Comparison of ENCODE assay signal across 26 cellular contexts in genomic region chr3:26365706-26366105, GRCh38.
"Had no signal": no experiment of that assay in that cellular context is flagged by ENCODE, and none has a peak within 500 bp of the region (broad histone marks: within the 10 kb centered on the region; RNA-seq: fewer than 3 reads in every experiment).

No MANE protein-coding gene starts in this region.

- H3K36me3 Mint-ChIP-seq: naive thymus-derived CD4-positive, alpha-beta T cell; neural progenitor cell; stimulated activated naive B cell treated with anti-CD40 and anti-IgM and Interleukin-4, amounts not matched to agents 10 μg/mL and 1 μg/mL and 100 μg/mL, for 72 hours had no signal

- DNase-seq: colonic mucosa; effector CD8-positive, alpha-beta T cell; endodermal cell; foreskin melanocyte; glutamatergic neuron; heart right ventricle; hippocampal formation; mesendoderm; midbrain; naive thymus-derived CD4-positive, alpha-beta T cell; sigmoid colon; stimulated activated CD4-positive, alpha-beta T cell treated with anti-CD3 and anti-CD28 coated beads, Interleukin-4, amount 100 ng/mL, for 4 hours; stimulated activated naive B cell treated with anti-CD40 and anti-IgM and Interleukin-4, amounts not matched to agents 10 μg/mL and 1 μg/mL and 100 μg/mL, for 72 hours; upper lobe of left lung had no signal

- H3K4me2 ChIP-seq: neural progenitor cell had no signal

- H3K79me2 ChIP-seq: parathyroid adenoma had no signal

- FAIRE-seq: islet of Langerhans, urothelium cell line had no signal

- H2AFZ ChIP-seq: neural progenitor cell, parathyroid adenoma had no signal

- H3K4me3 ChIP-seq: colonic mucosa, esophagus muscularis mucosa, heart right ventricle, neural progenitor cell, right atrium auricular region, sigmoid colon, thoracic aorta, tibial nerve, upper lobe of left lung had no signal

- ATAC-seq: heart right ventricle; naive thymus-derived CD4-positive, alpha-beta T cell; stimulated activated naive B cell treated with anti-CD40 and anti-IgM and Interleukin-4, amounts not matched to agents 10 μg/mL and 1 μg/mL and 100 μg/mL, for 72 hours had no signal

- H3K27me3 Mint-ChIP-seq: dendritic cell treated with granulocyte-macrophage colony-stimulating factor and Interleukin-4, amounts not matched to agents 40 ng/mL and 50 ng/mL, for 4 days; naive thymus-derived CD4-positive, alpha-beta T cell; progenitor cell of endocrine pancreas; stimulated activated naive B cell treated with anti-CD40 and anti-IgM and Interleukin-4, amounts not matched to agents 10 μg/mL and 1 μg/mL and 100 μg/mL, for 72 hours; stimulated activated naive CD8-positive, alpha-beta T cell treated with anti-CD3 and anti-CD28 coated beads, Interleukin-15, Interleukin-2, amounts not matched to agents 100 ng/mL and 50 ng/mL, for 24 hours had no signal

- H3K27me3 ChIP-seq: colonic mucosa, esophagus muscularis mucosa, heart right ventricle, neural progenitor cell, right atrium auricular region, sigmoid colon, tibial nerve, upper lobe of left lung had no signal

- H3K4me3 Mint-ChIP-seq: dendritic cell treated with granulocyte-macrophage colony-stimulating factor and Interleukin-4, amounts not matched to agents 40 ng/mL and 50 ng/mL, for 4 days; endodermal cell; naive thymus-derived CD4-positive, alpha-beta T cell; nephron; neural progenitor cell; stimulated activated naive B cell treated with anti-CD40 and anti-IgM and Interleukin-4, amounts not matched to agents 10 μg/mL and 1 μg/mL and 100 μg/mL, for 72 hours; stimulated activated naive CD8-positive, alpha-beta T cell treated with anti-CD3 and anti-CD28 coated beads, Interleukin-15, Interleukin-2, amounts not matched to agents 100 ng/mL and 50 ng/mL, for 24 hours had no signal

- H3K27ac ChIP-seq: colonic mucosa, esophagus muscularis mucosa, heart right ventricle, neural progenitor cell, parathyroid adenoma, right atrium auricular region, sigmoid colon, thoracic aorta, tibial nerve, upper lobe of left lung had no signal

- H3K27ac Mint-ChIP-seq: dendritic cell treated with granulocyte-macrophage colony-stimulating factor and Interleukin-4, amounts not matched to agents 40 ng/mL and 50 ng/mL, for 4 days; endodermal cell; naive thymus-derived CD4-positive, alpha-beta T cell; nephron; neural progenitor cell; progenitor cell of endocrine pancreas; stimulated activated naive B cell treated with anti-CD40 and anti-IgM and Interleukin-4, amounts not matched to agents 10 μg/mL and 1 μg/mL and 100 μg/mL, for 72 hours; stimulated activated naive CD8-positive, alpha-beta T cell treated with anti-CD3 and anti-CD28 coated beads, Interleukin-15, Interleukin-2, amounts not matched to agents 100 ng/mL and 50 ng/mL, for 24 hours had no signal

- H3K36me3 ChIP-seq: colonic mucosa, esophagus muscularis mucosa, heart right ventricle, neural progenitor cell, right atrium auricular region, sigmoid colon, thoracic aorta, tibial nerve, upper lobe of left lung had no signal

- H3K9me3 ChIP-seq: colonic mucosa, esophagus muscularis mucosa, heart right ventricle, right atrium auricular region, sigmoid colon, thoracic aorta had no signal

- H3K9me3 Mint-ChIP-seq: neural progenitor cell had no signal

- H3K4me1 Mint-ChIP-seq: naive thymus-derived CD4-positive, alpha-beta T cell; neural progenitor cell; stimulated activated naive B cell treated with anti-CD40 and anti-IgM and Interleukin-4, amounts not matched to agents 10 μg/mL and 1 μg/mL and 100 μg/mL, for 72 hours had no signal

- H3K4me1 ChIP-seq: colonic mucosa, esophagus muscularis mucosa, heart right ventricle, neural progenitor cell, parathyroid adenoma, right atrium auricular region, tibial nerve had no signal

- H3K9ac ChIP-seq: neural progenitor cell, parathyroid adenoma had no signal
